ENCODE assay signal across 15 cellular contexts in the genomic region with DNA sequence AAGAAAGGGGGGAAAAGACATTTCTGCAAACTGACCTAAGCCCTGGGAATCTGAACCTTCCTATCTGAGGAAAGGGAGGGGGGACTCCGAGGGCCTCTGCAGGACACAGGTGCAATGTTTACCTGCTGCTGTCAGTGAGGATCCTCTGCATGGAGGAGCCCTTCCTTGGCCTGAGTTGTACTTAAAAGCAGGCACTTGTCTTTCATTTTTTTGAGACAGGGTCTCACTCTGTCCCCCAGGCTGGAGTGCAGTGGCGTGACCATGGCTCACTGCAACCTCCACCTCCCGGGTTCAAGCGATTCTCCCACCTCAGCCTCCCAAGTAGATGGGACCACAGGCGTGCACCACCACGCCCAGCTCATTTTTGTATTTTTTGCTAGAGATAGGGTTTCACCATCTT. TPM values are rescaled to one million over a fixed set of nuclear protein-coding genes. Genes with fewer than 3 reads are reported as not detected.
DNase-seq lines count a peak whose midpoint lies in the region; ATAC-seq and TF ChIP-seq lines count a peak whose summit lies in the region.
"Not testable (repeated sequence)": the region's sequence is repeated elsewhere in the genome, so short reads cannot be mapped to it uniquely, and the experiment has no call there.
"Had no signal": no experiment of that assay in that cellular context is flagged by ENCODE, and none has a peak within 500 bp of the region (broad histone marks: within the 10 kb centered on the region; RNA-seq: fewer than 3 reads in every experiment).

No MANE protein-coding gene starts in this region.

- peak overlapping the region; percentile 95 for H3K27ac ChIP-seq in HUES48 (ENCODE audit: low read depth, low read length)
- H3K27ac ChIP-seq in RWPE1 = peak overlapping the region; percentile 92
- not testable (repeated sequence) for H3K27ac ChIP-seq in endodermal cell (ENCODE audit: low read depth, low read length)
- H3K27ac ChIP-seq in mesodermal cell (ENCODE audit: low read depth, low read length, severe bottlenecking) = peak overlapping the region; percentile 94
- peak overlapping the region; percentile 11 for H3K27ac ChIP-seq in upper lobe of right lung

- not testable (repeated sequence) for H3K4me3 ChIP-seq in HUES48 (ENCODE audit: low read depth, low read length); mesodermal cell (ENCODE audit: extremely low read depth, insufficient read depth, low read length, poor library complexity, severe bottlenecking); upper lobe of right lung
- H3K4me3 ChIP-seq in endodermal cell (ENCODE audit: low read length) = peak overlapping the region; percentile 59

- POLR2A ChIA-PET in RWPE1 (lab: Yijun Ruan, JAX; ENCODE audit: low non-redundant PET) = not testable (repeated sequence)

- DNase-seq in GM13976 (ENCODE audit: low spot score) (peak; percentile 4), endodermal cell (peak; percentile 60), iPS-NIHi7 (ENCODE audit: extremely low spot score) (peak; percentile 43), upper lobe of right lung (peak; percentile 39)
- DNase-seq in RWPE1 (ENCODE audit: low spot score); progenitor cell of endocrine pancreas (ENCODE audit: low spot score, unreplicated experiment): not testable (repeated sequence)

- in situ Hi-C loops in GM13976 (cut with MboI; ENCODE audit: low sequenced_read_pairs, unreplicated experiment) = not testable (repeated sequence)

- CTCF ChIA-PET in RWPE1 (lab: Yijun Ruan, JAX) = not testable (repeated sequence)

- H3K4me1 ChIP-seq in HUES48 (ENCODE audit: control insufficient read depth, insufficient read depth, low read length) = peaks cover 28% of the 10 kb centered on the region
- peaks cover 14% of the 10 kb centered on the region for H3K4me1 ChIP-seq in endodermal cell (ENCODE audit: control insufficient read depth, insufficient read depth, low read length)
- peaks cover 38% of the 10 kb centered on the region for H3K4me1 ChIP-seq in mesodermal cell (ENCODE audit: control insufficient read depth, insufficient read depth, low read length, poor library complexity, severe bottlenecking)
- H3K4me1 ChIP-seq in upper lobe of right lung = not testable (repeated sequence)

- H3K27me3 Mint-ChIP-seq in endodermal cell (ENCODE audit: insufficient read depth); progenitor cell of endocrine pancreas: not testable (repeated sequence)

- ATAC-seq in upper lobe of right lung = not testable (repeated sequence)

- H3K4me3 Mint-ChIP-seq in endodermal cell = peak overlapping the region; percentile 13
- H3K4me3 Mint-ChIP-seq in progenitor cell of endocrine pancreas (ENCODE audit: low read depth) = not testable (repeated sequence)

- H3K36me3 Mint-ChIP-seq in endodermal cell (ENCODE audit: low read depth) = peaks cover 34% of the 10 kb centered on the region
- H3K36me3 Mint-ChIP-seq in progenitor cell of endocrine pancreas (ENCODE audit: insufficient read depth) = not testable (repeated sequence)

- H3K4me1 Mint-ChIP-seq in endodermal cell (peaks cover 73% of the 10 kb centered on the region), progenitor cell of endocrine pancreas (ENCODE audit: low read depth) (peaks cover 64% of the 10 kb centered on the region)

- not testable (repeated sequence) for H3K9ac ChIP-seq in HUES48 (ENCODE audit: low read depth, low read length); endodermal cell (ENCODE audit: extremely low read depth, low read length, poor library complexity, severe bottlenecking)

- not testable (repeated sequence) for TF ChIP-seq CTCF in GM13976 (IDR thresholded peaks at IDR 0.05; ENCODE audit: borderline replicate concordance, control extremely low read depth, extremely low read depth, insufficient read depth, missing control alignments); RWPE1 (conservative IDR thresholded peaks at IDR 0.05; ENCODE audit: low read depth); progenitor cell of endocrine pancreas (IDR thresholded peaks at IDR 0.05; ENCODE audit: unreplicated experiment); upper lobe of right lung (IDR thresholded peaks at IDR 0.05)
- peak; percentile 28 for TF ChIP-seq CTCF in endodermal cell (conservative IDR thresholded peaks at IDR 0.05)

- H3K9me3 ChIP-seq in HUES48 (ENCODE audit: control insufficient read depth, insufficient read depth, low read length); mesodermal cell (ENCODE audit: control insufficient read depth, low read length); upper lobe of right lung: not testable (repeated sequence)
- peaks cover 16% of the 10 kb centered on the region for H3K9me3 ChIP-seq in endodermal cell (ENCODE audit: control insufficient read depth, low read length)

- peak overlapping the region; percentile 98 for H3K27ac Mint-ChIP-seq in endodermal cell
- peak overlapping the region; percentile 64 for H3K27ac Mint-ChIP-seq in progenitor cell of endocrine pancreas

- H3K9me3 Mint-ChIP-seq in endodermal cell; progenitor cell of endocrine pancreas (ENCODE audit: low read depth): not testable (repeated sequence)

- H3K36me3 ChIP-seq in HUES48 (ENCODE audit: control insufficient read depth, insufficient read depth, low read length); mesodermal cell (ENCODE audit: control insufficient read depth, insufficient read depth, low read length); upper lobe of right lung: not testable (repeated sequence)
- peaks cover 37% of the 10 kb centered on the region for H3K36me3 ChIP-seq in endodermal cell (ENCODE audit: control insufficient read depth, insufficient read depth, low read length)

- H3K27me3 ChIP-seq in HUES48 (ENCODE audit: control insufficient read depth, insufficient read depth, low read length); endodermal cell (ENCODE audit: control insufficient read depth, insufficient read depth, low read length, poor library complexity, severe bottlenecking); upper lobe of right lung: not testable (repeated sequence)

- intact Hi-C loops in upper lobe of right lung (cut with DNase I) = not testable (repeated sequence)

- 85 to 87% methylated on average over 6 of the region's 6 CpGs for WGBS in endodermal cell (ENCODE audit: insufficient coverage in 1 of 2, insufficient read length in 1 of 2), 2 experiments
- WGBS in mesodermal cell (ENCODE audit: insufficient coverage in 2 of 2), 2 experiments = 88% methylated on average over 3 to 5 of the region's 6 CpGs

RNA-seq across cellular contexts. Expression of a gene that starts 13.2 kb away (rescaled TPM):
- 100 to 1,000 TPM in 1 of 2 donors, 10 to 100 TPM in 1; 34.0 to 186 TPM for total RNA-seq in endodermal cell
- 15.1 TPM for polyA plus RNA-seq in endodermal cell (2013, experiment 1 of 2)
- polyA plus RNA-seq in endodermal cell (2013, experiment 2 of 2) = 15.2 TPM
- polyA plus RNA-seq in mesodermal cell (2013, experiment 1 of 2) = 34.9 TPM
- polyA plus RNA-seq in mesodermal cell (2013, experiment 2 of 2) = 42.0 TPM
- total RNA-seq in progenitor cell of endocrine pancreas = 0.91 and 1.5 TPM in 2 replicates
- total RNA-seq in upper lobe of right lung = not detected
- total RNA-seq: Calu3; CD4-positive, alpha-beta memory T cell; H4; HFFc6; HT1080 had no signal
- polyA plus RNA-seq: AG04450; CD14-positive monocyte; CD4-positive, alpha-beta memory T cell had no signal

RNA-seq across cellular contexts. Expression of a gene that starts 35.8 kb away (rescaled TPM):
- 10 to 100 TPM; 25.9 to 29.9 TPM for total RNA-seq in endodermal cell
- polyA plus RNA-seq in endodermal cell (2013, experiment 1 of 2) = 18.6 TPM
- 17.6 TPM for polyA plus RNA-seq in endodermal cell (2013, experiment 2 of 2)
- 24.1 TPM for polyA plus RNA-seq in mesodermal cell (2013, experiment 1 of 2)
- 22.2 TPM for polyA plus RNA-seq in mesodermal cell (2013, experiment 2 of 2)
- total RNA-seq in progenitor cell of endocrine pancreas = 27.7 and 30.1 TPM in 2 replicates
- 14.9 TPM for total RNA-seq in upper lobe of right lung

RNA-seq across cellular contexts. Expression of a gene that starts 45.5 kb away (rescaled TPM):
- total RNA-seq in endodermal cell (10 to 100 TPM; 25.8 to 27.2 TPM), progenitor cell of endocrine pancreas (31.2 and 34.1 TPM in 2 replicates), upper lobe of right lung (38.5 TPM)
- 23.5 TPM for polyA plus RNA-seq in endodermal cell (2013, experiment 1 of 2)
- 24.3 TPM for polyA plus RNA-seq in endodermal cell (2013, experiment 2 of 2)
- 30.8 TPM for polyA plus RNA-seq in mesodermal cell (2013, experiment 1 of 2)
- polyA plus RNA-seq in mesodermal cell (2013, experiment 2 of 2) = 28.9 TPM

RNA-seq across cellular contexts. Expression of a gene that starts 59.3 kb away (rescaled TPM):
- total RNA-seq in endodermal cell = 10 to 100 TPM; 26.7 to 33.5 TPM
- polyA plus RNA-seq in endodermal cell (2013, experiment 1 of 2) = 9.5 TPM
- 9.6 TPM for polyA plus RNA-seq in endodermal cell (2013, experiment 2 of 2)
- polyA plus RNA-seq in mesodermal cell (2013, experiment 1 of 2) = 6.7 TPM
- 7.6 TPM for polyA plus RNA-seq in mesodermal cell (2013, experiment 2 of 2)
- 21.4 and 22.5 TPM in 2 replicates for total RNA-seq in progenitor cell of endocrine pancreas
- 18.4 TPM for total RNA-seq in upper lobe of right lung

Comparison
In these comparisons a context has a peak if more than half of its experiments do, and no peak if none do; other contexts are left out.
1. RNA of a gene that starts 13.2 kb away (total RNA-seq): 34.0 to 186 TPM in endodermal cell; 0.91 to 1.5 TPM in progenitor cell of endocrine pancreas and not detected in upper lobe of right lung (single experiment); every median in the first group is over 10 times any median in the second.